In the genomic region with DNA sequence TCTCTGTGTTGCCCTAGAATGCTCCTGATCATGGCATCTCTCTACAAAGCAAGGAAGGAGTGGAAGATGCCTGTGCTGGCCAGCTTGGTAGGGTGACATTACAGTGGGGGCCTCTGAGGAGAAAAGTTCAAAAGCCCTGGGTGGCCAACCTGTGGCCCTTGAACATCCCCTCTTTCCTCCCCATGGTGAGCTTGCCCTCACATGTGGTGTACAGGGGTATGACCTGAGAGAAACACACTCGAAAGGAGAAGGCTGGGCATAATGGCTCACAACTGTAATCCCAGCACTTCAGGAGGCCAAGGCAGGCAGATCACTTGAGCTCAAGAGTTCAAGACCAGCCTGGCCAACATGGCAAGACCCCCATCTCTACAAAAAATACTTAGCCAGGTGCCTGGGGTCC, we compare ENCODE assay signal across 34 cellular contexts.
"Had no signal": no experiment of that assay in that cellular context is flagged by ENCODE, and none has a peak within 500 bp of the region (broad histone marks: within the 10 kb centered on the region; RNA-seq: fewer than 3 reads in every experiment).

No MANE protein-coding gene starts in this region.

- H3K4me3 Mint-ChIP-seq: activated CD4-positive, alpha-beta memory T cell treated with anti-CD3 and anti-CD28 coated beads for 36 hours; activated CD4-positive, alpha-beta T cell treated with anti-CD3 and anti-CD28 coated beads for 36 hours; activated CD4-positive, alpha-beta T cell treated with anti-CD3 and anti-CD28 coated beads, Interleukin-2, amount 10 ng/mL, durations not matched to agents 24 days and 14 days; activated CD8-positive, alpha-beta memory T cell treated with anti-CD3 and anti-CD28 coated beads, Interleukin-2, amount 10 ng/mL, durations not matched to agents 7 days and 5 days; activated CD8-positive, alpha-beta T cell treated with anti-CD3 and anti-CD28 coated beads, Interleukin-2, amount 10 ng/mL, durations not matched to agents 7 days and 5 days; activated naive CD8-positive, alpha-beta T cell; activated T-helper 1 cell treated with anti-CD3 and anti-CD28 coated beads, Interleukin-12 subunit alpha, Interleukin-12 subunit beta, Interleukin-2, Interleukin-4 antibody, amounts not matched to agents 30 ng/mL and 10 ng/mL and 1 ng/mL, durations not matched to agents 14 hours and 24 hours and 36 hours; T-helper 17 cell; T-helper 2 cell treated with Interferon-gamma antibody and Interleukin-4, amounts not matched to agents 5 μg/mL and 100 μg/mL, for 36 hours had no signal

- H3K27ac ChIP-seq: brain microvascular endothelial cell, epithelial cell of prostate, esophagus squamous epithelium, gastroesophageal sphincter, heart right ventricle, WERI-Rb-1 had no signal

- H3K27me3 Mint-ChIP-seq: activated CD4-positive, alpha-beta memory T cell treated with anti-CD3 and anti-CD28 coated beads for 36 hours; activated naive CD8-positive, alpha-beta T cell had no signal

- H3K9me3 Mint-ChIP-seq: activated CD4-positive, alpha-beta memory T cell treated with anti-CD3 and anti-CD28 coated beads for 36 hours; activated CD4-positive, alpha-beta T cell treated with anti-CD3 and anti-CD28 coated beads, Interleukin-2, amount 10 ng/mL, durations not matched to agents 24 days and 14 days; activated T-helper 1 cell treated with anti-CD3 and anti-CD28 coated beads, Interleukin-12 subunit alpha, Interleukin-12 subunit beta, Interleukin-2, Interleukin-4 antibody, amounts not matched to agents 30 ng/mL and 10 ng/mL and 1 ng/mL, durations not matched to agents 14 hours and 24 hours and 36 hours; T-helper 2 cell treated with Interferon-gamma antibody and Interleukin-4, amounts not matched to agents 5 μg/mL and 100 μg/mL, for 36 hours had no signal

- H3K36me3 Mint-ChIP-seq: activated CD4-positive, alpha-beta memory T cell treated with anti-CD3 and anti-CD28 coated beads for 36 hours; activated CD8-positive, alpha-beta memory T cell treated with anti-CD3 and anti-CD28 coated beads, Interleukin-2, amount 10 ng/mL, durations not matched to agents 7 days and 5 days; activated naive CD8-positive, alpha-beta T cell had no signal

- H3K4me3 ChIP-seq: esophagus squamous epithelium, gastroesophageal sphincter, heart right ventricle had no signal

- H3K4me1 ChIP-seq: esophagus squamous epithelium, gastroesophageal sphincter, heart right ventricle had no signal

- H3K36me3 ChIP-seq: brain microvascular endothelial cell, esophagus squamous epithelium, gastroesophageal sphincter, heart right ventricle, WERI-Rb-1 had no signal

- H3K27me3 ChIP-seq: brain microvascular endothelial cell, esophagus squamous epithelium, gastroesophageal sphincter, heart right ventricle had no signal

- H3K27ac Mint-ChIP-seq: activated CD4-positive, alpha-beta memory T cell treated with anti-CD3 and anti-CD28 coated beads for 36 hours; activated CD4-positive, alpha-beta T cell treated with anti-CD3 and anti-CD28 coated beads for 36 hours; activated CD4-positive, alpha-beta T cell treated with anti-CD3 and anti-CD28 coated beads, Interleukin-2, amount 10 ng/mL, durations not matched to agents 24 days and 14 days; activated CD8-positive, alpha-beta memory T cell treated with anti-CD3 and anti-CD28 coated beads, Interleukin-2, amount 10 ng/mL, durations not matched to agents 7 days and 5 days; activated CD8-positive, alpha-beta T cell treated with anti-CD3 and anti-CD28 coated beads, Interleukin-2, amount 10 ng/mL, durations not matched to agents 7 days and 5 days; activated naive CD8-positive, alpha-beta T cell; activated T-helper 1 cell treated with anti-CD3 and anti-CD28 coated beads, Interleukin-12 subunit alpha, Interleukin-12 subunit beta, Interleukin-2, Interleukin-4 antibody, amounts not matched to agents 30 ng/mL and 10 ng/mL and 1 ng/mL, durations not matched to agents 14 hours and 24 hours and 36 hours; T-helper 17 cell; T-helper 2 cell treated with Interferon-gamma antibody and Interleukin-4, amounts not matched to agents 5 μg/mL and 100 μg/mL, for 36 hours had no signal

- H3K4me1 Mint-ChIP-seq: activated CD4-positive, alpha-beta T cell treated with anti-CD3 and anti-CD28 coated beads for 36 hours; activated CD4-positive, alpha-beta T cell treated with anti-CD3 and anti-CD28 coated beads, Interleukin-2, amount 10 ng/mL, durations not matched to agents 24 days and 14 days; activated CD8-positive, alpha-beta memory T cell treated with anti-CD3 and anti-CD28 coated beads, Interleukin-2, amount 10 ng/mL, durations not matched to agents 7 days and 5 days had no signal

- H3K9me3 ChIP-seq: esophagus squamous epithelium, gastroesophageal sphincter, heart right ventricle had no signal

- FAIRE-seq: astrocyte, colon, endometrium, endothelial cell of umbilical vein had no signal

- DNase-seq: activated CD4-positive, alpha-beta memory T cell treated with anti-CD3 and anti-CD28 coated beads for 36 hours; activated CD4-positive, alpha-beta T cell treated with anti-CD3 and anti-CD28 coated beads for 36 hours; activated CD4-positive, alpha-beta T cell treated with anti-CD3 and anti-CD28 coated beads, Interleukin-2, amount 10 ng/mL, durations not matched to agents 24 days and 14 days; activated CD4-positive, CD25-positive, alpha-beta regulatory T cell; activated CD4-positive, CD25-positive, alpha-beta regulatory T cell treated with anti-CD3 and anti-CD28 coated beads, Interleukin-2, amount 50 U/mL, for 72 hours; activated CD8-positive, alpha-beta memory T cell treated with anti-CD3 and anti-CD28 coated beads, Interleukin-2, amount 10 ng/mL, durations not matched to agents 7 days and 5 days; activated CD8-positive, alpha-beta memory T cell treated with anti-CD3 and anti-CD28 coated beads, Interleukin-2, amount 50 U/mL, for 4 hours; activated CD8-positive, alpha-beta T cell treated with anti-CD3 and anti-CD28 coated beads, Interleukin-2, amount 10 ng/mL, durations not matched to agents 7 days and 5 days; activated gamma-delta T cell treated with Interleukin-2 at 50 U/mL for 16 hours; activated naive CD4-positive, alpha-beta T cell treated with anti-CD3 and anti-CD28 coated beads, Interleukin-2, amount 50 U/mL, for 16 hours; activated naive CD4-positive, alpha-beta T cell treated with Interleukin-2 at 50 U/mL for 16 hours; activated T-cell treated with anti-CD3 and anti-CD28 coated beads, Interleukin-2, amount 50 U/mL, for 1 hour; activated T-cell treated with anti-CD3 and anti-CD28 coated beads, Interleukin-2, amount 50 U/mL, for 48 hours; amniotic stem cell; anterior cingulate cortex; brain microvascular endothelial cell; caudate nucleus; effector CD8-positive, alpha-beta T cell; esophagus squamous epithelium; foreskin melanocyte; heart right ventricle; T-helper 1 cell; T-helper 17 cell; T1000; WERI-Rb-1 had no signal

- ATAC-seq: activated CD4-positive, alpha-beta T cell treated with anti-CD3 and anti-CD28 coated beads for 36 hours; activated CD8-positive, alpha-beta memory T cell treated with anti-CD3 and anti-CD28 coated beads, Interleukin-2, amount 10 ng/mL, durations not matched to agents 7 days and 5 days; activated CD8-positive, alpha-beta T cell treated with anti-CD3 and anti-CD28 coated beads, Interleukin-2, amount 10 ng/mL, durations not matched to agents 7 days and 5 days; gastroesophageal sphincter; heart right ventricle; T-helper 17 cell had no signal
